9 cellular contexts compared by ENCODE assay signal in genomic region chr4:47926667-47927258, GRCh38. TPM values are rescaled to one million over a fixed set of nuclear protein-coding genes. Genes with fewer than 3 reads are reported as not detected.
DNase-seq lines count a peak whose midpoint lies in the region; ATAC-seq, FAIRE-seq and TF ChIP-seq lines count a peak whose summit lies in the region.
"Had no signal": no experiment of that assay in that cellular context is flagged by ENCODE, and none has a peak within 500 bp of the region (broad histone marks: within the 10 kb centered on the region; RNA-seq: fewer than 3 reads in every experiment).

No MANE protein-coding gene starts in this region.

- WGBS in mesodermal cell (ENCODE audit: insufficient coverage in 2 of 2), 2 experiments, result 16 to 31% methylated on average over 13 to 14 of the region's 15 CpGs

- H3K9me3 ChIP-seq in mesodermal cell (ENCODE audit: control insufficient read depth, low read length), result no peaks in the 10 kb centered on the region

- peaks cover 4 to 6% of the 10 kb centered on the region in 2 donors for H3K4me1 Mint-ChIP-seq in effector memory CD8-positive, alpha-beta T cell (ENCODE audit: low read depth in 2 of 2)
- peaks cover 24% of the 10 kb centered on the region for H3K4me1 Mint-ChIP-seq in stimulated activated memory B cell treated with anti-CD40 and anti-IgM and Interleukin-4, amounts not matched to agents 10 μg/mL and 1 μg/mL and 100 μg/mL, for 72 hours

- TF ChIP-seq POLR2A in GM12891 (IDR thresholded peaks at IDR 0.05; ENCODE audit: low read depth, low read length), result no peak

- no peaks in the 10 kb centered on the region for H3K36me3 ChIP-seq in mesodermal cell (ENCODE audit: control insufficient read depth, insufficient read depth, low read length)

- peak overlapping the region; percentile 44 to 54 for H3K4me3 Mint-ChIP-seq in effector memory CD8-positive, alpha-beta T cell
- peak overlapping the region; percentile 22 for H3K4me3 Mint-ChIP-seq in stimulated activated memory B cell treated with anti-CD40 and anti-IgM and Interleukin-4, amounts not matched to agents 10 μg/mL and 1 μg/mL and 100 μg/mL, for 72 hours

- H3K4me3 ChIP-seq in mesodermal cell (ENCODE audit: extremely low read depth, insufficient read depth, low read length, poor library complexity, severe bottlenecking), result no peak overlapping the region

- H3K9me3 Mint-ChIP-seq in effector memory CD8-positive, alpha-beta T cell, result no peaks in the 10 kb centered on the region
- no peaks in the 10 kb centered on the region for H3K9me3 Mint-ChIP-seq in stimulated activated memory B cell treated with anti-CD40 and anti-IgM and Interleukin-4, amounts not matched to agents 10 μg/mL and 1 μg/mL and 100 μg/mL, for 72 hours

- peak; percentile 17 for DNase-seq in 8988T
- DNase-seq in GM12891 (ENCODE audit: insufficient read length, low spot score), result peak; percentile 13
- peak; percentile 62 to 79 for DNase-seq in NCI-H2081 (lab: John Stamatoyannopoulos, UW)
- DNase-seq in activated CD4-positive, alpha-beta T cell treated with anti-CD3 and anti-CD28 coated beads, Interleukin-2, amount 50 U/mL, for 48 hours, result peak; percentile 39 to 53
- peak; percentile 43 to 50 (median 44) for DNase-seq in effector memory CD8-positive, alpha-beta T cell

- peak; percentile 95 for ATAC-seq in HG02763 (IDR thresholded peaks at IDR 0.05; ENCODE audit: unreplicated experiment)
- peak; percentile 99 for ATAC-seq in effector memory CD8-positive, alpha-beta T cell (replicated peaks)
- ATAC-seq in stimulated activated memory B cell treated with anti-CD40 and anti-IgM and Interleukin-4, amounts not matched to agents 10 μg/mL and 1 μg/mL and 100 μg/mL, for 72 hours, result peak; percentile 79

- peak; percentile 95 for FAIRE-seq in GM12891 (lab: Jason Lieb, UNC)

- H3K27me3 Mint-ChIP-seq in effector memory CD8-positive, alpha-beta T cell, result peaks cover 19 to 60% of the 10 kb centered on the region in 2 donors
- H3K27me3 Mint-ChIP-seq in stimulated activated memory B cell treated with anti-CD40 and anti-IgM and Interleukin-4, amounts not matched to agents 10 μg/mL and 1 μg/mL and 100 μg/mL, for 72 hours, result peaks cover 9% of the 10 kb centered on the region

- H3K36me3 Mint-ChIP-seq in effector memory CD8-positive, alpha-beta T cell (ENCODE audit: insufficient read depth), result no peaks in the 10 kb centered on the region
- no peaks in the 10 kb centered on the region for H3K36me3 Mint-ChIP-seq in stimulated activated memory B cell treated with anti-CD40 and anti-IgM and Interleukin-4, amounts not matched to agents 10 μg/mL and 1 μg/mL and 100 μg/mL, for 72 hours

- H3K27ac ChIP-seq in mesodermal cell (ENCODE audit: low read depth, low read length, severe bottlenecking), result peak overlapping the region; percentile 74
- H3K27ac ChIP-seq: HL-60 had no signal

- H3K4me1 ChIP-seq in mesodermal cell (ENCODE audit: control insufficient read depth, insufficient read depth, low read length, poor library complexity, severe bottlenecking), result peaks cover 5% of the 10 kb centered on the region

- H3K27ac Mint-ChIP-seq in effector memory CD8-positive, alpha-beta T cell, result no peak overlapping the region
- no peak overlapping the region for H3K27ac Mint-ChIP-seq in stimulated activated memory B cell treated with anti-CD40 and anti-IgM and Interleukin-4, amounts not matched to agents 10 μg/mL and 1 μg/mL and 100 μg/mL, for 72 hours

TF ChIP-seq in GM12891, 5 proteins besides CTCF, POLR2A, EP300 and RAD21:
- TF ChIP-seq PAX5 (IDR thresholded peaks at IDR 0.05; ENCODE audit: insufficient read depth, low read length, severe bottlenecking), result no peak
- TF ChIP-seq SPI1 (IDR thresholded peaks at IDR 0.05; ENCODE audit: low read depth, low read length), result no peak
- no peak for TF ChIP-seq POU2F2 (IDR thresholded peaks at IDR 0.05; ENCODE audit: low read depth, low read length)
- TF ChIP-seq POLR2AphosphoS5 (IDR thresholded peaks at IDR 0.05; ENCODE audit: low read depth, low read length), result no peak
- TF ChIP-seq TAF1 (IDR thresholded peaks at IDR 0.05; ENCODE audit: low read depth, low read length), result no peak

RNA-seq across cellular contexts. Expression of gene NFXL1, which starts 12.4 kb away (rescaled TPM):
- 4.4 TPM for polyA plus RNA-seq in GM12891 (2012; ENCODE audit: low read depth, missing spikeins)
- 15.2 TPM for polyA plus RNA-seq in mesodermal cell (2013, experiment 1 of 2)
- polyA plus RNA-seq in mesodermal cell (2013, experiment 2 of 2), result 17.0 TPM

Comparison
In these comparisons a context has a peak if more than half of its experiments do, and no peak if none do; other contexts are left out.
1. DNase-seq: peak in every context shown above with its lines; median percentile 70 in NCI-H2081; 46 in activated CD4-positive, alpha-beta T cell treated with anti-CD3 and anti-CD28 coated beads, Interleukin-2, amount 50 U/mL, for 48 hours; 44 in effector memory CD8-positive, alpha-beta T cell; 17 in 8988T; 13 in GM12891.